In the genomic region with DNA sequence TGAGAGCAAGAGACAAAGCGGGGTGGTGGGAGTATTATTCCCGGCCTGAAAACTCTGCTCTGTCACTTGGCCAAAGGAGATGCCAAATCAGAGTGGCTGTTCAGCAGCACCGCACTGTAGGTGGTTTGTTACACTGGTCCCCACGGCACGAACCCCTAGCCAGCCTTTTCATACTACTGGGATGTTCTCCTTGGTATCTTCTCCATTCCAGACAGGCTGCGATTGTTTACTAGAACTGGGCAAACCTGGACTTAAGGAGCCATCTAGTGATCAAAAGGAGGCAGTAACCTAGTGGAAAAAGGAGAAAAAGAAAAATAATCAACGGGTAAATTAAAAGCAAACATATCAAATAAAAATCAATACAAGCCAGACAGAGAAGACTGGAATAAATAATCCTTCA, we compare ENCODE assay signal across 8 cellular contexts. TPM values are rescaled to one million over a fixed set of nuclear protein-coding genes. Genes with fewer than 3 reads are reported as not detected.
DNase-seq lines count a peak whose midpoint lies in the region; ATAC-seq, FAIRE-seq and TF ChIP-seq lines count a peak whose summit lies in the region.

No MANE protein-coding gene starts in this region.

- H2BK120ac ChIP-seq in neuronal stem cell (ENCODE audit: low read depth, low read length) = no peak overlapping the region

- no CpG with 5 or more reads among the region's 7 CpGs for WGBS in neuronal stem cell (ENCODE audit: extremely low coverage in 2 of 2, insufficient read length in 2 of 2, insufficient replicate concordance in 1 of 2), 2 donors

- H2BK5ac ChIP-seq in neuronal stem cell (ENCODE audit: low read length) = no peak overlapping the region

- peak; percentile 49 for TF ChIP-seq CTCF in kidney (IDR thresholded peaks at IDR 0.05; ENCODE audit: borderline replicate concordance, extremely low read depth, insufficient read depth)
- TF ChIP-seq CTCF in CD8-positive, alpha-beta T cell (IDR thresholded peaks at IDR 0.05) = no peak

- no peak overlapping the region for H2BK15ac ChIP-seq in neuronal stem cell (ENCODE audit: low read length)

- H4K8ac ChIP-seq in neuronal stem cell (ENCODE audit: low read depth, low read length) = no peak overlapping the region

- H4K91ac ChIP-seq in neuronal stem cell (ENCODE audit: low read depth, low read length, poor library complexity) = no peak overlapping the region

- no peaks in the 10 kb centered on the region for H3K4me1 Mint-ChIP-seq in CD8-positive, alpha-beta T cell (ENCODE audit: low read depth)

- H2AFZ ChIP-seq in neuronal stem cell (ENCODE audit: low read length) = no peak overlapping the region

- H3K4me3 ChIP-seq in kidney (ENCODE audit: low read length in 2 of 2) (no peak overlapping the region), neuronal stem cell (ENCODE audit: low read length in 2 of 2) (no peak overlapping the region)
- H3K4me3 ChIP-seq in CD8-positive, alpha-beta T cell (ENCODE audit: low read depth, low read length) = no peak overlapping the region

- in situ Hi-C loops in SK-MEL-5 (cut with HindIII; ENCODE audit: low pct_unique_long_range_greater_than_20kb, low sequenced_read_pairs) = no loop called here

- no peak overlapping the region for H3K14ac ChIP-seq in neuronal stem cell (ENCODE audit: low read length)

- H3K27ac Mint-ChIP-seq in CD8-positive, alpha-beta T cell = no peak overlapping the region

- no peaks in the 10 kb centered on the region for H3K36me3 Mint-ChIP-seq in CD8-positive, alpha-beta T cell

- H2BK12ac ChIP-seq in neuronal stem cell (ENCODE audit: low read length) = no peak overlapping the region

- no peaks in the 10 kb centered on the region for H3K79me1 ChIP-seq in neuronal stem cell (ENCODE audit: low read depth, low read length)

- H3K4me3 Mint-ChIP-seq in CD8-positive, alpha-beta T cell = no peak overlapping the region

- peak; percentile 60 for ATAC-seq in GM18502 (IDR thresholded peaks at IDR 0.05; ENCODE audit: poor library complexity, unreplicated experiment)
- ATAC-seq in HG03064 (IDR thresholded peaks at IDR 0.05; ENCODE audit: low read depth, unreplicated experiment) = peak; percentile 61
- ATAC-seq in GM18868 (IDR thresholded peaks at IDR 0.05; ENCODE audit: unreplicated experiment) = no peak
- no peak for ATAC-seq in CD8-positive, alpha-beta T cell
- no peak for ATAC-seq in left ventricle myocardium superior

- no peak overlapping the region for H3K23ac ChIP-seq in neuronal stem cell (ENCODE audit: low read depth, low read length, poor library complexity)

- POLR2A ChIA-PET in CD8-positive, alpha-beta T cell (lab: Charles Lee) = no interaction called here

- H3K4me1 ChIP-seq in kidney (ENCODE audit: control insufficient read depth in 1 of 2, insufficient read depth in 1 of 2, low read depth in 1 of 2, low read length in 2 of 2) (no peaks in the 10 kb centered on the region), neuronal stem cell (ENCODE audit: control insufficient read depth in 2 of 2, insufficient read depth in 1 of 2, low read depth in 1 of 2, low read length in 2 of 2) (peaks cover 0 to 4% of the 10 kb centered on the region in 2 donors)
- no peaks in the 10 kb centered on the region for H3K4me1 ChIP-seq in CD8-positive, alpha-beta T cell (ENCODE audit: insufficient read depth, low read length)

- H3K4ac ChIP-seq in neuronal stem cell (ENCODE audit: low read length) = no peak overlapping the region

- no peaks in the 10 kb centered on the region for H3K9me3 ChIP-seq in kidney (ENCODE audit: control insufficient read depth in 1 of 2, low read length in 2 of 2)
- H3K9me3 ChIP-seq in CD8-positive, alpha-beta T cell (ENCODE audit: low read length) = no peaks in the 10 kb centered on the region
- no peaks in the 10 kb centered on the region for H3K9me3 ChIP-seq in neuronal stem cell (replicated peaks in 1 of 2; ENCODE audit: control insufficient read depth in 2 of 2, insufficient read depth in 1 of 2, low read depth in 1 of 2, low read length in 2 of 2)

- no peaks in the 10 kb centered on the region for H3K27me3 ChIP-seq in CD8-positive, alpha-beta T cell (ENCODE audit: insufficient read depth, low read length)
- no peaks in the 10 kb centered on the region for H3K27me3 ChIP-seq in neuronal stem cell (ENCODE audit: control insufficient read depth in 3 of 3, insufficient read depth in 3 of 3, low read depth in 1 of 3, low read length in 3 of 3)

- no peaks in the 10 kb centered on the region for H3K27me3 Mint-ChIP-seq in CD8-positive, alpha-beta T cell (ENCODE audit: low read depth)

- no peak overlapping the region for H3K9ac ChIP-seq in kidney (ENCODE audit: low read length in 2 of 2)
- H3K9ac ChIP-seq in neuronal stem cell (ENCODE audit: low read depth, low read length, poor library complexity) = no peak overlapping the region

- peak; percentile 49 for FAIRE-seq in kidney (lab: Jason Lieb, UNC)

- CTCF ChIA-PET in CD8-positive, alpha-beta T cell (lab: Charles Lee) = no interaction called here

- H3K27ac ChIP-seq in kidney (ENCODE audit: low read depth in 2 of 2, low read length in 2 of 2) (no peak overlapping the region), neuronal stem cell (replicated peaks; ENCODE audit: low read length) (no peak overlapping the region)
- H3K27ac ChIP-seq in CD8-positive, alpha-beta T cell (ENCODE audit: low read depth, low read length) = no peak overlapping the region

- peak; percentile 74 for DNase-seq in SK-MEL-5 (ENCODE audit: low read depth, low spot score)
- DNase-seq in kidney = no peak
- DNase-seq in CD8-positive, alpha-beta T cell = no peak
- DNase-seq in neuronal stem cell (ENCODE audit: low spot score) = no peak
- DNase-seq in left ventricle myocardium superior = no peak

- no peak overlapping the region for H3K18ac ChIP-seq in neuronal stem cell (ENCODE audit: low read length)

- H3K4me2 ChIP-seq in neuronal stem cell (ENCODE audit: insufficient read depth, low read length, poor library complexity, severe bottlenecking) = no peak overlapping the region

- H2AK5ac ChIP-seq in neuronal stem cell (ENCODE audit: low read depth, low read length) = no peak overlapping the region

- no peaks in the 10 kb centered on the region for H3K9me3 Mint-ChIP-seq in CD8-positive, alpha-beta T cell

- intact Hi-C loops in kidney (cut with DNase I) (no loop called here), left ventricle myocardium superior (cut with micrococcal nuclease) (no loop called here)
- intact Hi-C loops in CD8-positive, alpha-beta T cell (cut with DNase I, micrococcal nuclease) = no loop called here

- H3K36me3 ChIP-seq in kidney (ENCODE audit: control insufficient read depth in 1 of 2, insufficient read depth in 2 of 2, low read length in 2 of 2) (no peaks in the 10 kb centered on the region), neuronal stem cell (replicated peaks in 1 of 2; ENCODE audit: control insufficient read depth in 2 of 2, insufficient read depth in 2 of 2, low read length in 2 of 2) (no peaks in the 10 kb centered on the region)
- H3K36me3 ChIP-seq in CD8-positive, alpha-beta T cell (ENCODE audit: insufficient read depth, low read length) = no peaks in the 10 kb centered on the region

RNA-seq across cellular contexts. Expression of gene TMTC2, which starts 58.9 kb away (rescaled TPM):
- total RNA-seq in SK-MEL-5 (2014; rRNA removed; shearing (Covaris generic)) = 17.3 and 17.8 TPM in 2 replicates
- 36.6 and 46.4 TPM in 2 replicates for polyA plus RNA-seq in SK-MEL-5 (2015; cell fraction: cytosol; rRNA removed)
- 64.9 and 99.8 TPM in 2 replicates for polyA plus RNA-seq in SK-MEL-5 (2015; cell fraction: nucleus; rRNA removed)
- total RNA-seq in kidney (32.9 TPM), left ventricle myocardium superior (4.7 TPM)
- polyA plus RNA-seq in kidney (ENCODE audit: insufficient read depth, low read depth, low replicate concordance) = 6.0 TPM
- total RNA-seq in CD8-positive, alpha-beta T cell = 1 to 10 TPM; 1.9 TPM
- 15.7 TPM for polyA plus RNA-seq in neuronal stem cell (2013, experiment 1 of 2)
- 15.6 TPM for polyA plus RNA-seq in neuronal stem cell (2013, experiment 2 of 2)

Comparison
In these comparisons a context has a peak if more than half of its experiments do, and no peak if none do; other contexts are left out.
1. ATAC-seq: peak in GM18502 (single experiment) and HG03064 (single experiment); none in GM18868 (single experiment), CD8-positive, alpha-beta T cell (single experiment) and left ventricle myocardium superior (single experiment).